Comparison of ENCODE assay signal across 22 cellular contexts in genomic region chr1:11746092-11746491, GRCh38. TPM values are rescaled to one million over a fixed set of nuclear protein-coding genes. Genes with fewer than 3 reads are reported as not detected.
DNase-seq lines count a peak whose midpoint lies in the region; ATAC-seq and TF ChIP-seq lines count a peak whose summit lies in the region.
"Had no signal": no experiment of that assay in that cellular context is flagged by ENCODE, and none has a peak within 500 bp of the region (broad histone marks: within the 10 kb centered on the region; RNA-seq: fewer than 3 reads in every experiment).

No MANE protein-coding gene starts in this region.

- H3K4me1 Mint-ChIP-seq in activated naive CD4-positive, alpha-beta T cell treated with anti-CD3 and anti-CD28 coated beads for 36 hours (ENCODE audit: low read depth), result peaks cover 23% of the 10 kb centered on the region
- H3K4me1 Mint-ChIP-seq in activated T-cell treated with anti-CD3 and anti-CD28 coated beads, Interleukin-2, amount 50 U/mL, for 24 hours (ENCODE audit: low read depth), result peaks cover 28% of the 10 kb centered on the region
- H3K4me1 Mint-ChIP-seq in endothelial cell (ENCODE audit: unreplicated experiment), result peaks cover 2% of the 10 kb centered on the region

- no peak overlapping the region for H2BK15ac ChIP-seq in neuronal stem cell (ENCODE audit: low read length)

- H3K27me3 Mint-ChIP-seq in activated naive CD4-positive, alpha-beta T cell treated with anti-CD3 and anti-CD28 coated beads for 36 hours (ENCODE audit: low read depth), result no peaks in the 10 kb centered on the region
- no peaks in the 10 kb centered on the region for H3K27me3 Mint-ChIP-seq in activated T-cell treated with anti-CD3 and anti-CD28 coated beads, Interleukin-2, amount 50 U/mL, for 24 hours
- H3K27me3 Mint-ChIP-seq in endothelial cell (ENCODE audit: unreplicated experiment), result peaks cover 2% of the 10 kb centered on the region
- H3K27me3 Mint-ChIP-seq: activated CD8-positive, alpha-beta memory T cell treated with anti-CD3 and anti-CD28 coated beads, Interleukin-2, amount 10 ng/mL, durations not matched to agents 7 days and 5 days; stimulated activated naive CD8-positive, alpha-beta T cell treated with anti-CD3 and anti-CD28 coated beads, Interleukin-15, amount 100 ng/mL, for 72 hours had no signal

- H2AK5ac ChIP-seq in neuronal stem cell (ENCODE audit: low read depth, low read length), result no peak overlapping the region

- no peak overlapping the region for H3K18ac ChIP-seq in neuronal stem cell (ENCODE audit: low read length)

- POLR2A ChIA-PET in RWPE1 (lab: Yijun Ruan, JAX; ENCODE audit: low non-redundant PET), result interaction anchor here (0.6 kb wide), 1 partner anchor 57 kb away, joined by 3 read pairs; no protein-coding TSS in a partner anchor

- H3K27me3 ChIP-seq in neuronal stem cell (ENCODE audit: control insufficient read depth in 3 of 3, insufficient read depth in 3 of 3, low read depth in 1 of 3, low read length in 3 of 3), result no peaks in the 10 kb centered on the region
- H3K27me3 ChIP-seq: upper lobe of right lung had no signal

- no peak overlapping the region for H3K4me3 Mint-ChIP-seq in activated naive CD4-positive, alpha-beta T cell treated with anti-CD3 and anti-CD28 coated beads for 36 hours
- no peak overlapping the region for H3K4me3 Mint-ChIP-seq in activated T-cell treated with anti-CD3 and anti-CD28 coated beads, Interleukin-2, amount 50 U/mL, for 24 hours
- no peak overlapping the region for H3K4me3 Mint-ChIP-seq in endothelial cell (ENCODE audit: unreplicated experiment)
- H3K4me3 Mint-ChIP-seq: activated CD8-positive, alpha-beta memory T cell treated with anti-CD3 and anti-CD28 coated beads, Interleukin-2, amount 10 ng/mL, durations not matched to agents 7 days and 5 days; stimulated activated naive CD8-positive, alpha-beta T cell treated with anti-CD3 and anti-CD28 coated beads, Interleukin-15, amount 100 ng/mL, for 72 hours had no signal

- no peaks in the 10 kb centered on the region for H3K4me1 ChIP-seq in neuronal stem cell (ENCODE audit: control insufficient read depth in 2 of 2, insufficient read depth in 1 of 2, low read depth in 1 of 2, low read length in 2 of 2)
- H3K4me1 ChIP-seq: upper lobe of right lung had no signal

- WGBS in neuronal stem cell (ENCODE audit: extremely low coverage in 2 of 2, insufficient read length in 2 of 2, insufficient replicate concordance in 1 of 2), 2 donors, result no CpG with 5 or more reads among the region's 6 CpGs

- H3K14ac ChIP-seq in neuronal stem cell (ENCODE audit: low read length), result no peak overlapping the region

- H3K9me3 ChIP-seq in neuronal stem cell (replicated peaks in 1 of 2; ENCODE audit: control insufficient read depth in 2 of 2, insufficient read depth in 1 of 2, low read depth in 1 of 2, low read length in 2 of 2), result no peaks in the 10 kb centered on the region
- H3K9me3 ChIP-seq: upper lobe of right lung had no signal

- TF ChIP-seq CTCF in RWPE1 (conservative IDR thresholded peaks at IDR 0.05; ENCODE audit: low read depth), result no peak
- TF ChIP-seq CTCF in endothelial cell (IDR thresholded peaks at IDR 0.05; ENCODE audit: unreplicated experiment), result no peak

- H2AFZ ChIP-seq in neuronal stem cell (ENCODE audit: low read length), result no peak overlapping the region

- peaks cover 4% of the 10 kb centered on the region for H3K79me1 ChIP-seq in neuronal stem cell (ENCODE audit: low read depth, low read length)

- H3K36me3 ChIP-seq in neuronal stem cell (replicated peaks in 1 of 2; ENCODE audit: control insufficient read depth in 2 of 2, insufficient read depth in 2 of 2, low read length in 2 of 2), result peaks cover 22 to 35% of the 10 kb centered on the region in 2 donors

- peaks cover 2% of the 10 kb centered on the region for H3K36me3 Mint-ChIP-seq in activated naive CD4-positive, alpha-beta T cell treated with anti-CD3 and anti-CD28 coated beads for 36 hours (ENCODE audit: low read depth)
- H3K36me3 Mint-ChIP-seq in activated T-cell treated with anti-CD3 and anti-CD28 coated beads, Interleukin-2, amount 50 U/mL, for 24 hours (ENCODE audit: low read depth), result peaks cover 23% of the 10 kb centered on the region
- peaks cover 6% of the 10 kb centered on the region for H3K36me3 Mint-ChIP-seq in endothelial cell (ENCODE audit: low read depth, unreplicated experiment)

- no peak overlapping the region for H3K4me2 ChIP-seq in neuronal stem cell (ENCODE audit: insufficient read depth, low read length, poor library complexity, severe bottlenecking)

- ATAC-seq in esophagus mucosa, result peak; percentile 24
- ATAC-seq: activated CD8-positive, alpha-beta memory T cell treated with anti-CD3 and anti-CD28 coated beads, Interleukin-2, amount 10 ng/mL, durations not matched to agents 7 days and 5 days; stimulated activated naive CD8-positive, alpha-beta T cell treated with anti-CD3 and anti-CD28 coated beads, Interleukin-15, amount 100 ng/mL, for 72 hours; upper lobe of right lung had no signal

- intact Hi-C loops in activated naive CD4-positive, alpha-beta T cell treated with anti-CD3 and anti-CD28 coated beads for 36 hours (cut with micrococcal nuclease), result no loop called here

- H2BK12ac ChIP-seq in neuronal stem cell (ENCODE audit: low read length), result no peak overlapping the region

- no peak overlapping the region for H3K4ac ChIP-seq in neuronal stem cell (ENCODE audit: low read length)

- H3K27ac Mint-ChIP-seq in activated naive CD4-positive, alpha-beta T cell treated with anti-CD3 and anti-CD28 coated beads for 36 hours, result peak overlapping the region; percentile 6
- H3K27ac Mint-ChIP-seq in activated T-cell treated with anti-CD3 and anti-CD28 coated beads, Interleukin-2, amount 50 U/mL, for 24 hours, result no peak overlapping the region
- no peak overlapping the region for H3K27ac Mint-ChIP-seq in endothelial cell (ENCODE audit: unreplicated experiment)
- H3K27ac Mint-ChIP-seq: stimulated activated naive CD8-positive, alpha-beta T cell treated with anti-CD3 and anti-CD28 coated beads, Interleukin-15, amount 100 ng/mL, for 72 hours had no signal

- H2BK120ac ChIP-seq in neuronal stem cell (ENCODE audit: low read depth, low read length), result no peak overlapping the region

- H2BK5ac ChIP-seq in neuronal stem cell (ENCODE audit: low read length), result no peak overlapping the region

- no peaks in the 10 kb centered on the region for H3K9me3 Mint-ChIP-seq in activated naive CD4-positive, alpha-beta T cell treated with anti-CD3 and anti-CD28 coated beads for 36 hours
- H3K9me3 Mint-ChIP-seq in activated T-cell treated with anti-CD3 and anti-CD28 coated beads, Interleukin-2, amount 50 U/mL, for 24 hours, result no peaks in the 10 kb centered on the region
- H3K9me3 Mint-ChIP-seq in endothelial cell (ENCODE audit: unreplicated experiment), result no peaks in the 10 kb centered on the region
- H3K9me3 Mint-ChIP-seq: stimulated activated naive CD8-positive, alpha-beta T cell treated with anti-CD3 and anti-CD28 coated beads, Interleukin-15, amount 100 ng/mL, for 72 hours had no signal

- H4K8ac ChIP-seq in neuronal stem cell (ENCODE audit: low read depth, low read length), result no peak overlapping the region

- H3K23ac ChIP-seq in neuronal stem cell (ENCODE audit: low read depth, low read length, poor library complexity), result no peak overlapping the region

- H3K27ac ChIP-seq in RWPE1 (peak overlapping the region; percentile 20; the same call in 1 of the 2 replicates), neuronal stem cell (replicated peaks; ENCODE audit: low read length) (no peak overlapping the region)
- H3K27ac ChIP-seq: C4-2B, upper lobe of right lung had no signal

- DNase-seq in activated naive CD4-positive, alpha-beta T cell treated with anti-CD3 and anti-CD28 coated beads for 36 hours, result no peak
- DNase-seq in activated naive CD4-positive, alpha-beta T cell (lab: John Stamatoyannopoulos, UW), result no peak
- DNase-seq in RWPE1 (ENCODE audit: low spot score) (no peak), stromal cell of bone marrow (ENCODE audit: low read depth) (peak; percentile 12), endothelial cell (ENCODE audit: low spot score) (no peak), neuronal stem cell (ENCODE audit: low spot score) (no peak)
- DNase-seq in activated T-cell treated with anti-CD3 and anti-CD28 coated beads, Interleukin-2, amount 50 U/mL, for 24 hours, result no peak
- DNase-seq: activated CD4-positive, alpha-beta T cell treated with anti-CD3 and anti-CD28 coated beads for 48 hours; activated CD8-positive, alpha-beta memory T cell treated with anti-CD3 and anti-CD28 coated beads, Interleukin-2, amount 10 ng/mL, durations not matched to agents 7 days and 5 days; activated effector memory CD4-positive, alpha-beta T cell treated with Interleukin-2 at 50 U/mL for 16 hours; central memory CD4-positive, alpha-beta T cell; GDM1; head of caudate nucleus; NCI-H2029; NCI-H510A treated with DMSO at 0.1 percent for 48 hours; stimulated activated CD4-positive, alpha-beta T cell treated with anti-CD3 and anti-CD28 coated beads, Interleukin-1b, Interleukin-23, amount 100 ng/mL, for 48 hours; stimulated activated naive CD8-positive, alpha-beta T cell treated with anti-CD3 and anti-CD28 coated beads, Interleukin-15, amount 100 ng/mL, for 72 hours; upper lobe of right lung had no signal

- no peak overlapping the region for H3K9ac ChIP-seq in neuronal stem cell (ENCODE audit: low read depth, low read length, poor library complexity)

- CTCF ChIA-PET in activated naive CD4-positive, alpha-beta T cell treated with anti-CD3 and anti-CD28 coated beads for 36 hours (lab: Charles Lee), result no interaction called here
- CTCF ChIA-PET in RWPE1 (lab: Yijun Ruan, JAX), result no interaction called here

- H3K4me3 ChIP-seq in neuronal stem cell (ENCODE audit: low read length in 2 of 2), result no peak overlapping the region
- H3K4me3 ChIP-seq: upper lobe of right lung had no signal

- H4K91ac ChIP-seq in neuronal stem cell (ENCODE audit: low read depth, low read length, poor library complexity), result no peak overlapping the region

RNA-seq across cellular contexts. Expression of gene AGTRAP, which starts 10.2 kb away (rescaled TPM):
- 10 to 100 TPM; 20.3 to 21.7 TPM for total RNA-seq in activated naive CD4-positive, alpha-beta T cell treated with anti-CD3 and anti-CD28 coated beads for 36 hours
- total RNA-seq in esophagus mucosa (50.4 TPM), endothelial cell (ENCODE audit: unreplicated experiment) (25.1 TPM)
- polyA plus RNA-seq in neuronal stem cell (2013, experiment 1 of 2), result 40.4 TPM
- 41.2 TPM for polyA plus RNA-seq in neuronal stem cell (2013, experiment 2 of 2)

RNA-seq across cellular contexts. Expression of gene C1orf167, which starts 15.9 kb away (rescaled TPM):
- total RNA-seq in activated naive CD4-positive, alpha-beta T cell treated with anti-CD3 and anti-CD28 coated beads for 36 hours, result not detected
- total RNA-seq in esophagus mucosa (0.84 TPM), endothelial cell (ENCODE audit: unreplicated experiment) (0.44 TPM)
- 0.77 TPM for polyA plus RNA-seq in neuronal stem cell (2013, experiment 1 of 2)
- 0.60 TPM for polyA plus RNA-seq in neuronal stem cell (2013, experiment 2 of 2)
- total RNA-seq: activated CD8-positive, alpha-beta memory T cell treated with anti-CD3 and anti-CD28 coated beads, Interleukin-2, amount 10 ng/mL, durations not matched to agents 7 days and 5 days; liver had no signal

RNA-seq across cellular contexts. Expression of gene DRAXIN, which starts 54.6 kb away (rescaled TPM):
- total RNA-seq in activated naive CD4-positive, alpha-beta T cell treated with anti-CD3 and anti-CD28 coated beads for 36 hours, result under 1 TPM; 0.26 to 0.30 TPM
- total RNA-seq in esophagus mucosa, result 0.04 TPM
- total RNA-seq in endothelial cell (ENCODE audit: unreplicated experiment), result 0.46 TPM
- polyA plus RNA-seq in neuronal stem cell (2013, experiment 1 of 2), result 9.5 TPM
- 9.7 TPM for polyA plus RNA-seq in neuronal stem cell (2013, experiment 2 of 2)
- total RNA-seq: omental fat pad had no signal

RNA-seq across cellular contexts. Expression of gene MTHFR, which starts 59.7 kb away (rescaled TPM):
- total RNA-seq in activated naive CD4-positive, alpha-beta T cell treated with anti-CD3 and anti-CD28 coated beads for 36 hours, result 1 to 10 TPM; 7.1 to 7.9 TPM
- 21.3 TPM for total RNA-seq in esophagus mucosa
- total RNA-seq in endothelial cell (ENCODE audit: unreplicated experiment), result 27.2 TPM
- polyA plus RNA-seq in neuronal stem cell (2013, experiment 1 of 2), result 7.3 TPM
- 7.7 TPM for polyA plus RNA-seq in neuronal stem cell (2013, experiment 2 of 2)

RNA-seq across cellular contexts. Expression of gene CLCN6, which starts 59.9 kb away (rescaled TPM):
- 10 to 100 TPM; 11.3 to 11.6 TPM for total RNA-seq in activated naive CD4-positive, alpha-beta T cell treated with anti-CD3 and anti-CD28 coated beads for 36 hours
- total RNA-seq in esophagus mucosa, result 6.9 TPM
- 42.9 TPM for total RNA-seq in endothelial cell (ENCODE audit: unreplicated experiment)
- polyA plus RNA-seq in neuronal stem cell (2013, experiment 1 of 2), result 18.0 TPM
- polyA plus RNA-seq in neuronal stem cell (2013, experiment 2 of 2), result 18.2 TPM
